ENCODE assay signal across 21 cellular contexts in genomic region chrX:10414872-10415703, GRCh38.
DNase-seq lines count a peak whose midpoint lies in the region; ATAC-seq and TF ChIP-seq lines count a peak whose summit lies in the region.
"Had no signal": no experiment of that assay in that cellular context is flagged by ENCODE, and none has a peak within 500 bp of the region (broad histone marks: within the 10 kb centered on the region; RNA-seq: fewer than 3 reads in every experiment).

No MANE protein-coding gene starts in this region.

- H3K27me3 ChIP-seq in BJ (ENCODE audit: control insufficient read depth, insufficient read depth, low read length) (no peaks in the 10 kb centered on the region), MG63 (no peaks in the 10 kb centered on the region), endodermal cell (ENCODE audit: control insufficient read depth, insufficient read depth, low read length, poor library complexity, severe bottlenecking) (no peaks in the 10 kb centered on the region), osteoblast (ENCODE audit: insufficient read depth, low read length) (no peaks in the 10 kb centered on the region)
- H3K27me3 ChIP-seq: gastroesophageal sphincter had no signal

- no peak overlapping the region for H2AFZ ChIP-seq in osteoblast (ENCODE audit: low read length)

- no peaks in the 10 kb centered on the region for H3K36me3 Mint-ChIP-seq in endodermal cell (ENCODE audit: low read depth)
- H3K36me3 Mint-ChIP-seq: activated CD4-positive, alpha-beta memory T cell treated with anti-CD3 and anti-CD28 coated beads for 36 hours; activated naive CD8-positive, alpha-beta T cell treated with anti-CD3 and anti-CD28 coated beads for 36 hours; natural killer cell; T-cell had no signal

- no peak for TF ChIP-seq CTCF in BJ (IDR thresholded peaks at IDR 0.05; ENCODE audit: insufficient read depth, low read depth, low read length)
- TF ChIP-seq CTCF in endodermal cell (conservative IDR thresholded peaks at IDR 0.05), result no peak
- no peak for TF ChIP-seq CTCF in osteoblast (IDR thresholded peaks at IDR 0.05; ENCODE audit: extremely low read depth, low read depth, low read length)

- no peaks in the 10 kb centered on the region for H3K79me2 ChIP-seq in osteoblast (ENCODE audit: insufficient read depth, low read length)

- CTCF ChIA-PET in BJ (lab: Yijun Ruan, JAX), result no interaction called here

- H4K20me1 ChIP-seq in osteoblast (ENCODE audit: insufficient read depth, low read length), result no peaks in the 10 kb centered on the region

- DNase-seq in BJ (ENCODE audit: low read depth), result peak; percentile 17
- DNase-seq in MG63, result peak; percentile 10
- DNase-seq in endodermal cell, result peak; percentile 13
- no peak for DNase-seq in osteoblast (ENCODE audit: insufficient read length, low spot score, missing footprints)
- DNase-seq in middle frontal gyrus (ENCODE audit: extremely low spot score, low spot score), result no peak
- no peak for DNase-seq in C1 segment of cervical spinal cord (lab: John Stamatoyannopoulos, UW)
- DNase-seq: activated CD4-positive, alpha-beta memory T cell treated with anti-CD3 and anti-CD28 coated beads for 36 hours; activated naive CD8-positive, alpha-beta T cell treated with anti-CD3 and anti-CD28 coated beads for 36 hours; lower lobe of right lung; natural killer cell; NCI-H1105; RPMI8226; stimulated activated CD4-positive, alpha-beta T cell treated with anti-CD3 and anti-CD28 coated beads, Interleukin-15, amount 100 ng/mL, for 24 hours; T-cell had no signal

- H3K27ac ChIP-seq in endodermal cell (ENCODE audit: low read depth, low read length) (no peak overlapping the region), osteoblast (ENCODE audit: low read depth, low read length) (peak overlapping the region; percentile 82)
- H3K27ac ChIP-seq: gastroesophageal sphincter, lower lobe of right lung, VCaP had no signal

- H3K9ac ChIP-seq in endodermal cell (ENCODE audit: extremely low read depth, low read length, poor library complexity, severe bottlenecking), result no peak overlapping the region

- H3K4me3 ChIP-seq in BJ (ENCODE audit: low read depth, low read length), result no peak overlapping the region
- H3K4me3 ChIP-seq in MG63, result no peak overlapping the region
- H3K4me3 ChIP-seq in endodermal cell (ENCODE audit: low read length), result no peak overlapping the region
- peak overlapping the region; percentile 20 for H3K4me3 ChIP-seq in osteoblast (ENCODE audit: insufficient read depth, low read length)
- H3K4me3 ChIP-seq: gastroesophageal sphincter, lower lobe of right lung had no signal

- ATAC-seq in HG02759 (IDR thresholded peaks at IDR 0.05; ENCODE audit: unreplicated experiment), result no peak
- no peak for ATAC-seq in HG03025 (IDR thresholded peaks at IDR 0.05; ENCODE audit: low FRiP score, unreplicated experiment)
- ATAC-seq: lower lobe of right lung, natural killer cell, T-cell had no signal

- H3K36me3 ChIP-seq in BJ (ENCODE audit: control insufficient read depth, insufficient read depth, low read length) (no peaks in the 10 kb centered on the region), MG63 (no peaks in the 10 kb centered on the region), endodermal cell (ENCODE audit: control insufficient read depth, insufficient read depth, low read length) (no peaks in the 10 kb centered on the region), osteoblast (ENCODE audit: insufficient read depth, low read length) (no peaks in the 10 kb centered on the region)
- H3K36me3 ChIP-seq: gastroesophageal sphincter, lower lobe of right lung had no signal

- 95% methylated on average over 12 of the region's 12 CpGs; no CpG with 5 or more reads in 1 of the 2 experiments for WGBS in endodermal cell (ENCODE audit: insufficient coverage in 1 of 2, insufficient read length in 1 of 2), 2 experiments

- no peak overlapping the region for H3K4me3 Mint-ChIP-seq in endodermal cell
- H3K4me3 Mint-ChIP-seq: activated CD4-positive, alpha-beta memory T cell treated with anti-CD3 and anti-CD28 coated beads for 36 hours; activated naive CD8-positive, alpha-beta T cell treated with anti-CD3 and anti-CD28 coated beads for 36 hours; B cell; central memory CD8-positive, alpha-beta T cell; natural killer cell; stimulated activated naive CD8-positive, alpha-beta T cell treated with anti-CD3 and anti-CD28 coated beads, Interleukin-15, Interleukin-2, amounts not matched to agents 100 ng/mL and 50 ng/mL, for 24 hours; T-cell had no signal

- H3K4me1 Mint-ChIP-seq in endodermal cell, result no peaks in the 10 kb centered on the region
- H3K4me1 Mint-ChIP-seq: activated naive CD8-positive, alpha-beta T cell treated with anti-CD3 and anti-CD28 coated beads for 36 hours; B cell; central memory CD8-positive, alpha-beta T cell; natural killer cell; T-cell had no signal

- H3K4me1 ChIP-seq in endodermal cell (ENCODE audit: control insufficient read depth, insufficient read depth, low read length) (no peaks in the 10 kb centered on the region), osteoblast (ENCODE audit: insufficient read depth, low read length) (peaks cover 18% of the 10 kb centered on the region)
- H3K4me1 ChIP-seq: gastroesophageal sphincter, lower lobe of right lung had no signal

- H3K9me3 Mint-ChIP-seq in endodermal cell, result peaks cover 51% of the 10 kb centered on the region
- H3K9me3 Mint-ChIP-seq: activated CD4-positive, alpha-beta memory T cell treated with anti-CD3 and anti-CD28 coated beads for 36 hours; activated naive CD8-positive, alpha-beta T cell treated with anti-CD3 and anti-CD28 coated beads for 36 hours; central memory CD8-positive, alpha-beta T cell; natural killer cell; stimulated activated naive CD8-positive, alpha-beta T cell treated with anti-CD3 and anti-CD28 coated beads, Interleukin-15, Interleukin-2, amounts not matched to agents 100 ng/mL and 50 ng/mL, for 24 hours; T-cell had no signal

- H3K27ac Mint-ChIP-seq in endodermal cell, result no peak overlapping the region
- H3K27ac Mint-ChIP-seq: activated CD4-positive, alpha-beta memory T cell treated with anti-CD3 and anti-CD28 coated beads for 36 hours; activated naive CD8-positive, alpha-beta T cell treated with anti-CD3 and anti-CD28 coated beads for 36 hours; B cell; natural killer cell; stimulated activated naive CD8-positive, alpha-beta T cell treated with anti-CD3 and anti-CD28 coated beads, Interleukin-15, Interleukin-2, amounts not matched to agents 100 ng/mL and 50 ng/mL, for 24 hours; T-cell had no signal

- peaks cover 2% of the 10 kb centered on the region for H3K27me3 Mint-ChIP-seq in endodermal cell (ENCODE audit: insufficient read depth)
- H3K27me3 Mint-ChIP-seq: activated CD4-positive, alpha-beta memory T cell treated with anti-CD3 and anti-CD28 coated beads for 36 hours; activated naive CD8-positive, alpha-beta T cell treated with anti-CD3 and anti-CD28 coated beads for 36 hours; B cell; central memory CD8-positive, alpha-beta T cell; stimulated activated naive CD8-positive, alpha-beta T cell treated with anti-CD3 and anti-CD28 coated beads, Interleukin-15, Interleukin-2, amounts not matched to agents 100 ng/mL and 50 ng/mL, for 24 hours had no signal

- peak overlapping the region; percentile 71 for H3K4me2 ChIP-seq in osteoblast (ENCODE audit: insufficient read depth, low read length)

- H3K9me3 ChIP-seq in MG63 (no peaks in the 10 kb centered on the region), endodermal cell (ENCODE audit: control insufficient read depth, low read length) (no peaks in the 10 kb centered on the region), osteoblast (ENCODE audit: low read depth, low read length) (no peaks in the 10 kb centered on the region)
- H3K9me3 ChIP-seq: gastroesophageal sphincter, lower lobe of right lung had no signal

- POLR2A ChIA-PET in BJ (lab: Charles Lee), result no interaction called here

Comparison
In these comparisons a context has a peak if more than half of its experiments do, and no peak if none do; other contexts are left out.
1. DNase-seq: peak in BJ (single experiment), MG63 (single experiment) and endodermal cell (single experiment); none in osteoblast (single experiment), middle frontal gyrus (single experiment) and C1 segment of cervical spinal cord (0 of 14).